In the genomic region with DNA sequence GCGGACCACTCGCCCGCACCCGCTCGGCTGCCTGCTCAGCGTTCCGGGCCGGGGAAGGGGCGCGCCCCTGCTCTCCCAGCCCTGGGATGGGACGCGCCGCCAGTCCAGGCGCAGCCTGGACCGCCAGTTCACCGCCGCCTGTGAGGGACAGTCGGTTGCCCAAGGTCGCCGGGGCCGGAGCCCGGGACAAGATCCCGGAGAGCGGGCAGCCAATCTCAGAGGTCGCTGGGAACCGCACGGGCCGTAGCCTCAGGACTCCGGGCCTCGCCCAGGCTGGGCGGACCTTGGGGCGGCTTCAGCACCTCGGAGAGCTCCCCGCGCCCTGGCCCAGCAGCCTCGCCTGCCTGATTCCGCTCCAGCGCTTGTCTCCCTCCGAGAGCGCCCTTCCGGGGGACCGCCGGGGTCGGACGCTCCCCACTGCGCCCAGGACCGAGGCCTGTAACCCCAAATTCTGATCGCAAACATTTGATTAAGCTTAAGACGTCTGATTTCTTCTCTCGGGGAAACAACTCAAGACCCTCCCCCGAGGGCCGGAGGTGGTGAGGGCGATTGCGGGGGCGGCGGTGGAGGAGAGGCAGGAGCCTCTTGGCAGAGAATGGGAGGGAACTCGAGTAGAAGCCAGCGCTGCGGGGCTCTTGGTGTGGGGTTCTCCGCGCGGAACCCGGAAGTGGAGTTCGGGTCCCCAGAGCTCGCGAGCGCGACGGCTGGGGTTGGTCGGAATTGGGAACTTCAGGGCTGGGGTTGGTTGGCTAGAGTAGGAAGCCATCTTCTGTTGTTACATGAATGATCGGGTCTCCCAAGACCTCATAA, we compare ENCODE assay signal across 8 cellular contexts. TPM values are rescaled to one million over a fixed set of nuclear protein-coding genes. Genes with fewer than 3 reads are reported as not detected.
DNase-seq lines count a peak whose midpoint lies in the region; ATAC-seq lines count a peak whose summit lies in the region.

No MANE protein-coding gene starts in this region.

- H3K27me3 ChIP-seq in SJCRH30: no peaks in the 10 kb centered on the region

- intact Hi-C loops in activated naive CD4-positive, alpha-beta T cell treated with anti-CD3 and anti-CD28 coated beads for 36 hours (cut with micrococcal nuclease): loop anchor here (1.0 kb wide), 1 partner anchor 12 kb away; no protein-coding TSS in a partner anchor

- CTCF ChIA-PET in activated naive CD4-positive, alpha-beta T cell treated with anti-CD3 and anti-CD28 coated beads for 36 hours (lab: Charles Lee): interaction anchor here (0.6 to 1.9 kb wide), 6 partner anchors 8 to 241 kb away, joined by 3 to 4 read pairs (median 3); no protein-coding TSS in a partner anchor

- DNase-seq in NCI-H748 (lab: John Stamatoyannopoulos, UW; ENCODE audit: unreplicated experiment): peak; percentile 60
- DNase-seq in NCI-H748 treated with DMSO at 0.1 percent for 48 hours (lab: John Stamatoyannopoulos, UW): no peak
- peak; percentile 77 to 85 for DNase-seq in SJCRH30
- peak; percentile 82 for DNase-seq in activated naive CD4-positive, alpha-beta T cell treated with anti-CD3 and anti-CD28 coated beads for 36 hours
- peak; percentile 93 for DNase-seq in germinal center (ENCODE audit: low spot score)
- DNase-seq in occipital lobe (lab: John Stamatoyannopoulos, UW): peak; percentile 44
- DNase-seq in substantia nigra (lab: John Stamatoyannopoulos, UW): peak in 45 of 49 donors; percentile 9 to 80 (median 56)

- peak overlapping the region; percentile 85 for H3K4me3 ChIP-seq in SJCRH30

- no peaks in the 10 kb centered on the region; the same call in 1 of the 2 replicates for H3K36me3 ChIP-seq in SJCRH30

- H3K27ac ChIP-seq in SJCRH30 (no peak overlapping the region), substantia nigra (ENCODE audit: low read depth, low read length, poor library complexity, severe bottlenecking) (no peak overlapping the region)

- H3K27me3 Mint-ChIP-seq in activated naive CD4-positive, alpha-beta T cell treated with anti-CD3 and anti-CD28 coated beads for 36 hours (ENCODE audit: low read depth): peaks cover 43% of the 10 kb centered on the region

- H3K36me3 Mint-ChIP-seq in activated naive CD4-positive, alpha-beta T cell treated with anti-CD3 and anti-CD28 coated beads for 36 hours (ENCODE audit: low read depth): peaks cover 9% of the 10 kb centered on the region

- no peaks in the 10 kb centered on the region for H3K9me3 Mint-ChIP-seq in activated naive CD4-positive, alpha-beta T cell treated with anti-CD3 and anti-CD28 coated beads for 36 hours

- no peaks in the 10 kb centered on the region for H3K9me3 ChIP-seq in SJCRH30 (replicated peaks)

- peaks cover 10% of the 10 kb centered on the region for H3K4me1 ChIP-seq in SJCRH30

- H3K27ac Mint-ChIP-seq in activated naive CD4-positive, alpha-beta T cell treated with anti-CD3 and anti-CD28 coated beads for 36 hours: no peak overlapping the region

- peaks cover 25% of the 10 kb centered on the region for H3K4me1 Mint-ChIP-seq in activated naive CD4-positive, alpha-beta T cell treated with anti-CD3 and anti-CD28 coated beads for 36 hours (ENCODE audit: low read depth)

- H3K4me3 Mint-ChIP-seq in activated naive CD4-positive, alpha-beta T cell treated with anti-CD3 and anti-CD28 coated beads for 36 hours: peak overlapping the region; percentile 66

- ATAC-seq in HG03175 (IDR thresholded peaks at IDR 0.05; ENCODE audit: unreplicated experiment): peak; percentile 63

RNA-seq across cellular contexts. Expression of a gene that starts 1.1 kb away (rescaled TPM):
- 0.81 and 0.97 TPM in 2 replicates for total RNA-seq in SJCRH30 (2014; rRNA removed; shearing (Covaris generic))
- not detected for total RNA-seq in activated naive CD4-positive, alpha-beta T cell treated with anti-CD3 and anti-CD28 coated beads for 36 hours
- total RNA-seq in occipital lobe: 0.78 TPM

RNA-seq across cellular contexts. Expression of a gene that starts 11.2 kb away (rescaled TPM):
- 122 and 142 TPM in 2 replicates for total RNA-seq in SJCRH30 (2014; rRNA removed; shearing (Covaris generic))
- total RNA-seq in activated naive CD4-positive, alpha-beta T cell treated with anti-CD3 and anti-CD28 coated beads for 36 hours: 1 to 10 TPM; 2.9 to 4.6 TPM
- total RNA-seq in occipital lobe: 15.1 TPM

RNA-seq across cellular contexts. Expression of a gene that starts 45.4 kb away (rescaled TPM):
- total RNA-seq in SJCRH30 (2014; rRNA removed; shearing (Covaris generic)): 34.2 and 42.1 TPM in 2 replicates
- 10 to 100 TPM; 82.9 to 89.2 TPM for total RNA-seq in activated naive CD4-positive, alpha-beta T cell treated with anti-CD3 and anti-CD28 coated beads for 36 hours
- 33.5 TPM for total RNA-seq in occipital lobe
